Comparison of ENCODE assay signal across 10 cellular contexts in the genomic region with DNA sequence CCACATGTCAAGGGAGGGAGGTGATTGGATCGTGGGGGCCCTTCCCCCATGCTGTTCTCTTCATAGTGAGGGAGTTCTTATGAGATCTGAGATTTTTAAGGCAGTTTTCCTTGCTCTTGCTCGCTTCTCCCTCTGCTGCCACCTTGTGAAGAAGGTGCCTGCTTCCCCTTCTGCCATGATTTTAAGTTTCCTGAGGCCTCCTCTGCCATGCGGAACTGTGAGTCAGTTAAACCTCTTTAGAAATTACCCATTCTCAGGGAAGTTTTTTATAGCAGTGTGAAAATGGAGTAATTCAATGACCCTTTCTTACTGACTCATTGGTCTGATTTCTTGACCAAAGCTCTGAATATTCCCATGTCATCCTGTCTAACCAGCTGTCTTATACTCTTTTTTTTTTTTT.
DNase-seq lines count a peak whose midpoint lies in the region; ATAC-seq, FAIRE-seq and TF ChIP-seq lines count a peak whose summit lies in the region.
"Had no signal": no experiment of that assay in that cellular context is flagged by ENCODE, and none has a peak within 500 bp of the region (broad histone marks: within the 10 kb centered on the region; RNA-seq: fewer than 3 reads in every experiment).

No MANE protein-coding gene starts in this region.

- peak overlapping the region; percentile 84 for H3K27ac ChIP-seq in osteoblast (ENCODE audit: low read depth, low read length)
- no peak overlapping the region for H3K27ac ChIP-seq in pancreas

- ATAC-seq in pancreas, result no peak
- ATAC-seq in esophagus mucosa, result no peak

- peaks cover 6% of the 10 kb centered on the region for H3K36me3 Mint-ChIP-seq in dendritic cell treated with granulocyte-macrophage colony-stimulating factor and Interleukin-4, amounts not matched to agents 40 ng/mL and 50 ng/mL, for 4 days (ENCODE audit: low read depth)
- H3K36me3 Mint-ChIP-seq in activated naive CD8-positive, alpha-beta T cell treated with anti-CD3 and anti-CD28 coated beads for 36 hours, result peaks cover 3% of the 10 kb centered on the region
- H3K36me3 Mint-ChIP-seq: IgD-negative memory B cell had no signal

- H3K36me3 ChIP-seq in osteoblast (ENCODE audit: insufficient read depth, low read length) (no peaks in the 10 kb centered on the region), pancreas (no peaks in the 10 kb centered on the region)

- H3K9me3 ChIP-seq in osteoblast (ENCODE audit: low read depth, low read length) (no peaks in the 10 kb centered on the region), pancreas (no peaks in the 10 kb centered on the region)

- no peaks in the 10 kb centered on the region for H3K27me3 ChIP-seq in osteoblast (ENCODE audit: insufficient read depth, low read length)
- H3K27me3 ChIP-seq in pancreas, result no peaks in the 10 kb centered on the region

- H3K27ac Mint-ChIP-seq in dendritic cell treated with granulocyte-macrophage colony-stimulating factor and Interleukin-4, amounts not matched to agents 40 ng/mL and 50 ng/mL, for 4 days, result peak overlapping the region; percentile 80
- no peak overlapping the region for H3K27ac Mint-ChIP-seq in activated naive CD8-positive, alpha-beta T cell treated with anti-CD3 and anti-CD28 coated beads for 36 hours
- H3K27ac Mint-ChIP-seq: IgD-negative memory B cell had no signal

- H4K20me1 ChIP-seq in osteoblast (ENCODE audit: insufficient read depth, low read length), result peaks cover 6% of the 10 kb centered on the region

- no peaks in the 10 kb centered on the region for H3K27me3 Mint-ChIP-seq in dendritic cell treated with granulocyte-macrophage colony-stimulating factor and Interleukin-4, amounts not matched to agents 40 ng/mL and 50 ng/mL, for 4 days
- H3K27me3 Mint-ChIP-seq in activated naive CD8-positive, alpha-beta T cell treated with anti-CD3 and anti-CD28 coated beads for 36 hours, result no peaks in the 10 kb centered on the region
- H3K27me3 Mint-ChIP-seq: IgD-negative memory B cell had no signal

- H3K4me1 ChIP-seq in osteoblast (ENCODE audit: insufficient read depth, low read length) (peaks cover 37% of the 10 kb centered on the region), pancreas (peaks cover 4 to 15% (median 7%) of the 10 kb centered on the region in 3 donors)

- H3K79me2 ChIP-seq in osteoblast (ENCODE audit: insufficient read depth, low read length), result peaks cover 34% of the 10 kb centered on the region

- peaks cover 79% of the 10 kb centered on the region for H3K4me1 Mint-ChIP-seq in dendritic cell treated with granulocyte-macrophage colony-stimulating factor and Interleukin-4, amounts not matched to agents 40 ng/mL and 50 ng/mL, for 4 days (ENCODE audit: low read depth)
- peaks cover 15% of the 10 kb centered on the region for H3K4me1 Mint-ChIP-seq in activated naive CD8-positive, alpha-beta T cell treated with anti-CD3 and anti-CD28 coated beads for 36 hours

- FAIRE-seq in pancreas (lab: Jason Lieb, UNC), result no peak

- peak; percentile 65 for TF ChIP-seq CTCF in osteoblast (IDR thresholded peaks at IDR 0.05; ENCODE audit: extremely low read depth, low read depth, low read length)
- TF ChIP-seq CTCF in pancreas (IDR thresholded peaks at IDR 0.05), result no peak

- H3K4me3 ChIP-seq in osteoblast (ENCODE audit: insufficient read depth, low read length) (no peak overlapping the region), pancreas (no peak overlapping the region)

- intact Hi-C loops in dendritic cell treated with granulocyte-macrophage colony-stimulating factor and Interleukin-4, amounts not matched to agents 40 ng/mL and 50 ng/mL, for 4 days (cut with micrococcal nuclease), result loop anchor here (2.0 kb wide), 1 partner anchor 13 kb away; no protein-coding TSS in a partner anchor
- intact Hi-C loops in pancreas (cut with DNase I), result no loop called here

- no peak overlapping the region for H3K4me2 ChIP-seq in osteoblast (ENCODE audit: insufficient read depth, low read length)

- peaks cover 6% of the 10 kb centered on the region for H3K9me3 Mint-ChIP-seq in dendritic cell treated with granulocyte-macrophage colony-stimulating factor and Interleukin-4, amounts not matched to agents 40 ng/mL and 50 ng/mL, for 4 days
- H3K9me3 Mint-ChIP-seq in activated naive CD8-positive, alpha-beta T cell treated with anti-CD3 and anti-CD28 coated beads for 36 hours, result no peaks in the 10 kb centered on the region

- no peak overlapping the region for H3K4me3 Mint-ChIP-seq in dendritic cell treated with granulocyte-macrophage colony-stimulating factor and Interleukin-4, amounts not matched to agents 40 ng/mL and 50 ng/mL, for 4 days
- H3K4me3 Mint-ChIP-seq in activated naive CD8-positive, alpha-beta T cell treated with anti-CD3 and anti-CD28 coated beads for 36 hours, result no peak overlapping the region

- WGBS in pancreas, 2 donors, result 75 to 91% methylated on average over 3 of the region's 3 CpGs

- peak; percentile 85 for DNase-seq in ELR (ENCODE audit: low read depth)
- peak; percentile 88 for DNase-seq in NOMO-1 treated with DMSO at 0.1 percent for 48 hours (lab: John Stamatoyannopoulos, UW; ENCODE audit: unreplicated experiment)
- no peak for DNase-seq in osteoblast (ENCODE audit: insufficient read length, low spot score, missing footprints)
- DNase-seq in pancreas, result no peak
- DNase-seq in NCI-H345 treated with DMSO at 0.1 percent for 48 hours (lab: John Stamatoyannopoulos, UW; ENCODE audit: unreplicated experiment), result no peak
- DNase-seq in activated naive CD8-positive, alpha-beta T cell treated with anti-CD3 and anti-CD28 coated beads for 36 hours, result no peak
- DNase-seq: SIG-M5 had no signal

- H2AFZ ChIP-seq in osteoblast (ENCODE audit: low read length), result no peak overlapping the region

Comparison
In these comparisons a context has a peak if more than half of its experiments do, and no peak if none do; other contexts are left out.
1. DNase-seq: peak in ELR (single experiment) and NOMO-1 treated with DMSO at 0.1 percent for 48 hours (single experiment); none in osteoblast (single experiment), pancreas (0 of 6), NCI-H345 treated with DMSO at 0.1 percent for 48 hours (single experiment) and activated naive CD8-positive, alpha-beta T cell treated with anti-CD3 and anti-CD28 coated beads for 36 hours (single experiment).